ENCODE assay signal across 8 cellular contexts in genomic region chr9:126804198-126804695, GRCh38. TPM values are rescaled to one million over a fixed set of nuclear protein-coding genes. Genes with fewer than 3 reads are reported as not detected.
DNase-seq lines count a peak whose midpoint lies in the region; ATAC-seq and TF ChIP-seq lines count a peak whose summit lies in the region.

No MANE protein-coding gene starts in this region.

- H3K9me3 Mint-ChIP-seq in activated CD4-positive, alpha-beta T cell treated with anti-CD3 and anti-CD28 coated beads, Interleukin-2, amount 10 ng/mL, durations not matched to agents 24 days and 14 days = peaks cover 8% of the 10 kb centered on the region

- peak overlapping the region; percentile 94 for H3K4me3 Mint-ChIP-seq in activated CD4-positive, alpha-beta T cell treated with anti-CD3 and anti-CD28 coated beads, Interleukin-2, amount 10 ng/mL, durations not matched to agents 24 days and 14 days

- peak overlapping the region; percentile 98 for H3K27ac Mint-ChIP-seq in activated CD4-positive, alpha-beta T cell treated with anti-CD3 and anti-CD28 coated beads, Interleukin-2, amount 10 ng/mL, durations not matched to agents 24 days and 14 days

- no peak for TF ChIP-seq POLR2A in adrenal gland (IDR thresholded peaks at IDR 0.05)

- H3K4me1 Mint-ChIP-seq in activated CD4-positive, alpha-beta T cell treated with anti-CD3 and anti-CD28 coated beads, Interleukin-2, amount 10 ng/mL, durations not matched to agents 24 days and 14 days = peaks cover 31% of the 10 kb centered on the region

- H3K27ac ChIP-seq in adrenal gland (peak overlapping the region in 2 of 5 donors; percentile 94 to 99), layer of hippocampus (ENCODE audit: low read depth, low read length) (peak overlapping the region; percentile 63), temporal lobe (ENCODE audit: low read depth, low read length) (peak overlapping the region; percentile 72)

- no peaks in the 10 kb centered on the region for H3K9me3 ChIP-seq in adrenal gland (replicated peaks in 1 of 3)

- no peak for ATAC-seq in HG02852 (IDR thresholded peaks at IDR 0.05; ENCODE audit: unreplicated experiment)

- peaks cover 2% of the 10 kb centered on the region for H3K27me3 Mint-ChIP-seq in activated CD4-positive, alpha-beta T cell treated with anti-CD3 and anti-CD28 coated beads, Interleukin-2, amount 10 ng/mL, durations not matched to agents 24 days and 14 days

- no peak for DNase-seq in activated CD4-positive, alpha-beta T cell treated with anti-CD3 and anti-CD28 coated beads, Interleukin-2, amount 10 ng/mL, durations not matched to agents 24 days and 14 days
- DNase-seq in activated CD4-positive, alpha-beta T cell treated with anti-CD3 and anti-CD28 coated beads, Interleukin-2, amount 50 U/mL, for 1 hour = no peak
- no peak for DNase-seq in adrenal gland
- no peak for DNase-seq in epidermal melanocyte (ENCODE audit: insufficient read length, low spot score)
- no peak for DNase-seq in NCI-H2029 (lab: John Stamatoyannopoulos, UW)

- WGBS in adrenal gland, 4 donors = 54 to 69% (median 63%) methylated on average over 13 to 16 of the region's 16 CpGs

- H3K36me3 Mint-ChIP-seq in activated CD4-positive, alpha-beta T cell treated with anti-CD3 and anti-CD28 coated beads, Interleukin-2, amount 10 ng/mL, durations not matched to agents 24 days and 14 days (ENCODE audit: low read depth) = peaks cover 12% of the 10 kb centered on the region

- H3K4me1 ChIP-seq in adrenal gland (replicated peaks in 1 of 2) = peaks cover 20 to 37% of the 10 kb centered on the region in 2 donors

- intact Hi-C loops in activated CD4-positive, alpha-beta T cell treated with anti-CD3 and anti-CD28 coated beads, Interleukin-2, amount 10 ng/mL, durations not matched to agents 24 days and 14 days (cut with micrococcal nuclease) = loop anchor here (2.0 kb wide), 1 partner anchor 57 kb away; the partner anchor contains the start of gene ZBTB34
- intact Hi-C loops in adrenal gland (cut with DNase I) = no loop called here

- no peak for TF ChIP-seq CTCF in adrenal gland (IDR thresholded peaks at IDR 0.05)

- peaks cover 0 to 2% of the 10 kb centered on the region in 2 donors for H3K36me3 ChIP-seq in adrenal gland (replicated peaks in 1 of 2)

- no peaks in the 10 kb centered on the region for H3K27me3 ChIP-seq in adrenal gland
- no peaks in the 10 kb centered on the region for H3K27me3 ChIP-seq in layer of hippocampus (ENCODE audit: control insufficient read depth, insufficient read depth, low read length)

- peak overlapping the region; percentile 52 to 88 (median 72) for H3K4me3 ChIP-seq in adrenal gland

RNA-seq across cellular contexts. Expression of gene ZBTB43, which starts 0.6 kb away (rescaled TPM):
- total RNA-seq in activated CD4-positive, alpha-beta T cell treated with anti-CD3 and anti-CD28 coated beads, Interleukin-2, amount 10 ng/mL, durations not matched to agents 24 days and 14 days = 10.6 and 18.8 TPM in 2 replicates
- 10 to 100 TPM in 6 of 8 donors, 1 to 10 TPM in 2; 6.2 to 26.7 (median 12.3) TPM for total RNA-seq in adrenal gland
- 10 to 100 TPM in 1 of 3 donors, 1 to 10 TPM in 2; 4.5 to 21.5 (median 4.7) TPM for polyA plus RNA-seq in adrenal gland
- 51.9 TPM for total RNA-seq in temporal lobe

RNA-seq across cellular contexts. Expression of gene ZBTB34, which starts 56.2 kb away (rescaled TPM):
- total RNA-seq in activated CD4-positive, alpha-beta T cell treated with anti-CD3 and anti-CD28 coated beads, Interleukin-2, amount 10 ng/mL, durations not matched to agents 24 days and 14 days = 7.0 and 7.6 TPM in 2 replicates
- 1 to 10 TPM; 3.1 to 8.2 (median 6.5) TPM for total RNA-seq in adrenal gland
- 1 to 10 TPM; 1.7 to 3.4 (median 2.1) TPM for polyA plus RNA-seq in adrenal gland
- 59.5 TPM for total RNA-seq in temporal lobe
